In genomic region chr6:29553268-29554057, GRCh38 we compare ENCODE assay signal across 9 cellular contexts. TPM values are rescaled to one million over a fixed set of nuclear protein-coding genes. Genes with fewer than 3 reads are reported as not detected.
DNase-seq lines count a peak whose midpoint lies in the region; ATAC-seq and TF ChIP-seq lines count a peak whose summit lies in the region.
"Had no signal": no experiment of that assay in that cellular context is flagged by ENCODE, and none has a peak within 500 bp of the region (broad histone marks: within the 10 kb centered on the region; RNA-seq: fewer than 3 reads in every experiment).

No MANE protein-coding gene starts in this region.

- peaks cover 51% of the 10 kb centered on the region for H3K27me3 Mint-ChIP-seq in GM23338 (ENCODE audit: insufficient read depth, low read depth, poor library complexity)
- H3K27me3 Mint-ChIP-seq in WTC11 (ENCODE audit: low read depth), result peaks cover 96% of the 10 kb centered on the region

- peaks cover 7% of the 10 kb centered on the region; the same call in 1 of the 3 replicates for H3K9me3 Mint-ChIP-seq in GM23338
- H3K9me3 Mint-ChIP-seq in WTC11, result no peaks in the 10 kb centered on the region

- H3K9ac ChIP-seq in mucosa of stomach (ENCODE audit: low read length), result no peak overlapping the region

- TF ChIP-seq CTCF in GM23338 (conservative IDR thresholded peaks at IDR 0.05; ENCODE audit: low read depth in 2 of 2) (no peak; a peak in 1 of 4 replicates), WTC11 (IDR thresholded peaks at IDR 0.05) (no peak), epithelial cell of proximal tubule (conservative IDR thresholded peaks at IDR 0.05; ENCODE audit: low read depth, low read length) (peak; percentile 13), upper lobe of right lung (IDR thresholded peaks at IDR 0.05) (no peak)

- peaks cover 32% of the 10 kb centered on the region for H3K4me1 Mint-ChIP-seq in GM23338
- peaks cover 37% of the 10 kb centered on the region for H3K4me1 Mint-ChIP-seq in WTC11

- H3K9me2 ChIP-seq in GM23338 (ENCODE audit: insufficient read depth), result no peaks in the 10 kb centered on the region

- no peak overlapping the region for H3K27ac Mint-ChIP-seq in GM23338
- H3K27ac Mint-ChIP-seq in WTC11, result no peak overlapping the region

- DNase-seq in GM23338 (ENCODE audit: low spot score), result peak; percentile 90
- peak; percentile 84 for DNase-seq in WTC11 (ENCODE audit: low spot score)
- DNase-seq in epithelial cell of proximal tubule (ENCODE audit: low read depth), result no peak
- peak; percentile 91 for DNase-seq in upper lobe of right lung
- no peak for DNase-seq in DMS114 treated with DMSO at 0.1 percent for 48 hours (lab: John Stamatoyannopoulos, UW; ENCODE audit: unreplicated experiment)
- no peak for DNase-seq in NCI-H446 (lab: John Stamatoyannopoulos, UW)

- H3F3A ChIP-seq in GM23338 (replicated peaks; ENCODE audit: low read depth), result no peaks in the 10 kb centered on the region

- H3K4me3 ChIP-seq in GM23338, result peak overlapping the region; percentile 64
- H3K4me3 ChIP-seq in epithelial cell of proximal tubule (ENCODE audit: low read depth, low read length), result peak overlapping the region; percentile 14
- H3K4me3 ChIP-seq in mucosa of stomach (ENCODE audit: low read length), result peak overlapping the region; percentile 15
- peak overlapping the region; percentile 45 for H3K4me3 ChIP-seq in upper lobe of right lung

- peaks cover 19% of the 10 kb centered on the region for H3K4me1 ChIP-seq in GM23338 (ENCODE audit: insufficient read depth)
- peaks cover 12% of the 10 kb centered on the region for H3K4me1 ChIP-seq in mucosa of stomach (ENCODE audit: control insufficient read depth, insufficient read depth, low read length)
- peaks cover 15% of the 10 kb centered on the region for H3K4me1 ChIP-seq in upper lobe of right lung

- H3K9me3 ChIP-seq in mucosa of stomach (ENCODE audit: control insufficient read depth, low read length) (no peaks in the 10 kb centered on the region), upper lobe of right lung (no peaks in the 10 kb centered on the region)

- ATAC-seq in GM23338 (peak; percentile 86), WTC11 (peak; percentile 77), upper lobe of right lung (peak; percentile 92), HG03097 (IDR thresholded peaks at IDR 0.05; ENCODE audit: low FRiP score, unreplicated experiment) (no peak)
- ATAC-seq: Panc1 had no signal

- POLR2A ChIA-PET in WTC11 (lab: Charles Lee), result no interaction called here

- H3K4me2 ChIP-seq in GM23338, result peak overlapping the region; percentile 84

- H3K27ac ChIP-seq in GM23338 (ENCODE audit: low read depth) (no peak overlapping the region), upper lobe of right lung (peak overlapping the region; percentile 13)

- no peaks in the 10 kb centered on the region for H3K79me2 ChIP-seq in GM23338 (replicated peaks; ENCODE audit: insufficient read depth)

- H4K20me1 ChIP-seq in GM23338 (replicated peaks; ENCODE audit: insufficient read depth), result no peaks in the 10 kb centered on the region

- CTCF ChIA-PET in WTC11 (lab: Charles Lee), result interaction anchor here (0.7 to 1.4 kb wide), 8 partner anchors 10 to 177 kb away, joined by 3 to 5 read pairs (median 3); no protein-coding TSS in a partner anchor

- H2AFZ ChIP-seq in GM23338, result peak overlapping the region; percentile 90; the same call in 1 of the 2 replicates

- H3K36me3 Mint-ChIP-seq in GM23338 (ENCODE audit: low read depth), result no peaks in the 10 kb centered on the region; the same call in 2 of the 3 replicates
- H3K36me3 Mint-ChIP-seq in WTC11, result peaks cover 7% of the 10 kb centered on the region

- H3K27me3 ChIP-seq in GM23338 (ENCODE audit: insufficient read depth) (peaks cover 56% of the 10 kb centered on the region), mucosa of stomach (ENCODE audit: control insufficient read depth, insufficient read depth, low read length) (peaks cover 24% of the 10 kb centered on the region), upper lobe of right lung (peaks cover 35% of the 10 kb centered on the region)

- H3K36me3 ChIP-seq in GM23338 (ENCODE audit: insufficient read depth), result no peaks in the 10 kb centered on the region
- no peaks in the 10 kb centered on the region for H3K36me3 ChIP-seq in mucosa of stomach (ENCODE audit: control insufficient read depth, insufficient read depth, low read length)
- no peaks in the 10 kb centered on the region for H3K36me3 ChIP-seq in upper lobe of right lung

- intact Hi-C loops in upper lobe of right lung (cut with DNase I), result no loop called here

- H3K4me3 Mint-ChIP-seq in GM23338 (peak overlapping the region; percentile 78), WTC11 (peak overlapping the region; percentile 76)

TF ChIP-seq in GM23338, 12 proteins besides CTCF, POLR2A, EP300 and RAD21:
- TF ChIP-seq CREB1 (CRISPR knock-in tag; IDR thresholded peaks at IDR 0.05; ENCODE audit: low read depth) (0 out of 2 replicates have a peak, but pooled peaks have one; percentile 11), ZNF114 (CRISPR knock-in tag; IDR thresholded peaks at IDR 0.05) (no peak)
TF ChIP-seq in GM23338: peak in this region for 1.

TF ChIP-seq in WTC11, 78 proteins besides CTCF, POLR2A, EP300 and RAD21 (continues in another document):
- TF ChIP-seq, protein P1, sequence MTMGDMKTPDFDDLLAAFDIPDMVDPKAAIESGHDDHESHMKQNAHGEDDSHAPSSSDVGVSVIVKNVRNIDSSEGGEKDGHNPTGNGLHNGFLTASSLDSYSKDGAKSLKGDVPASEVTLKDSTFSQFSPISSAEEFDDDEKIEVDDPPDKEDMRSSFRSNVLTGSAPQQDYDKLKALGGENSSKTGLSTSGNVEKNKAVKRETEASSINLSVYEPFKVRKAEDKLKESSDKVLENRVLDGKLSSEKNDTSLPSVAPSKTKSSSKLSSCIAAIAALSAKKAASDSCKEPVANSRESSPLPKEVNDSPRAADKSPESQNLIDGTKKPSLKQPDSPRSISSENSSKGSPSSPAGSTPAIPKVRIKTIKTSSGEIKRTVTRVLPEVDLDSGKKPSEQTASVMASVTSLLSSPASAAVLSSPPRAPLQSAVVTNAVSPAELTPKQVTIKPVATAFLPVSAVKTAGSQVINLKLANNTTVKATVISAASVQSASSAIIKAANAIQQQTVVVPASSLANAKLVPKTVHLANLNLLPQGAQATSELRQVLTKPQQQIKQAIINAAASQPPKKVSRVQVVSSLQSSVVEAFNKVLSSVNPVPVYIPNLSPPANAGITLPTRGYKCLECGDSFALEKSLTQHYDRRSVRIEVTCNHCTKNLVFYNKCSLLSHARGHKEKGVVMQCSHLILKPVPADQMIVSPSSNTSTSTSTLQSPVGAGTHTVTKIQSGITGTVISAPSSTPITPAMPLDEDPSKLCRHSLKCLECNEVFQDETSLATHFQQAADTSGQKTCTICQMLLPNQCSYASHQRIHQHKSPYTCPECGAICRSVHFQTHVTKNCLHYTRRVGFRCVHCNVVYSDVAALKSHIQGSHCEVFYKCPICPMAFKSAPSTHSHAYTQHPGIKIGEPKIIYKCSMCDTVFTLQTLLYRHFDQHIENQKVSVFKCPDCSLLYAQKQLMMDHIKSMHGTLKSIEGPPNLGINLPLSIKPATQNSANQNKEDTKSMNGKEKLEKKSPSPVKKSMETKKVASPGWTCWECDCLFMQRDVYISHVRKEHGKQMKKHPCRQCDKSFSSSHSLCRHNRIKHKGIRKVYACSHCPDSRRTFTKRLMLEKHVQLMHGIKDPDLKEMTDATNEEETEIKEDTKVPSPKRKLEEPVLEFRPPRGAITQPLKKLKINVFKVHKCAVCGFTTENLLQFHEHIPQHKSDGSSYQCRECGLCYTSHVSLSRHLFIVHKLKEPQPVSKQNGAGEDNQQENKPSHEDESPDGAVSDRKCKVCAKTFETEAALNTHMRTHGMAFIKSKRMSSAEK (CRISPR knock-in tag; IDR thresholded peaks at IDR 0.05; ENCODE audit: borderline replicate concordance), result no peak
- TF ChIP-seq, protein P2, sequence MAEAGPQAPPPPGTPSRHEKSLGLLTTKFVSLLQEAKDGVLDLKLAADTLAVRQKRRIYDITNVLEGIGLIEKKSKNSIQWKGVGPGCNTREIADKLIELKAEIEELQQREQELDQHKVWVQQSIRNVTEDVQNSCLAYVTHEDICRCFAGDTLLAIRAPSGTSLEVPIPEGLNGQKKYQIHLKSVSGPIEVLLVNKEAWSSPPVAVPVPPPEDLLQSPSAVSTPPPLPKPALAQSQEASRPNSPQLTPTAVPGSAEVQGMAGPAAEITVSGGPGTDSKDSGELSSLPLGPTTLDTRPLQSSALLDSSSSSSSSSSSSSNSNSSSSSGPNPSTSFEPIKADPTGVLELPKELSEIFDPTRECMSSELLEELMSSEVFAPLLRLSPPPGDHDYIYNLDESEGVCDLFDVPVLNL (CRISPR knock-in tag; IDR thresholded peaks at IDR 0.05; ENCODE audit: borderline replicate concordance, low read depth), result no peak
- TF ChIP-seq CREB1 (CRISPR knock-in tag; IDR thresholded peaks at IDR 0.05), result no peak
- no peak for TF ChIP-seq OVOL2 (CRISPR knock-in tag; IDR thresholded peaks at IDR 0.05; ENCODE audit: borderline replicate concordance)
- TF ChIP-seq, protein P3, sequence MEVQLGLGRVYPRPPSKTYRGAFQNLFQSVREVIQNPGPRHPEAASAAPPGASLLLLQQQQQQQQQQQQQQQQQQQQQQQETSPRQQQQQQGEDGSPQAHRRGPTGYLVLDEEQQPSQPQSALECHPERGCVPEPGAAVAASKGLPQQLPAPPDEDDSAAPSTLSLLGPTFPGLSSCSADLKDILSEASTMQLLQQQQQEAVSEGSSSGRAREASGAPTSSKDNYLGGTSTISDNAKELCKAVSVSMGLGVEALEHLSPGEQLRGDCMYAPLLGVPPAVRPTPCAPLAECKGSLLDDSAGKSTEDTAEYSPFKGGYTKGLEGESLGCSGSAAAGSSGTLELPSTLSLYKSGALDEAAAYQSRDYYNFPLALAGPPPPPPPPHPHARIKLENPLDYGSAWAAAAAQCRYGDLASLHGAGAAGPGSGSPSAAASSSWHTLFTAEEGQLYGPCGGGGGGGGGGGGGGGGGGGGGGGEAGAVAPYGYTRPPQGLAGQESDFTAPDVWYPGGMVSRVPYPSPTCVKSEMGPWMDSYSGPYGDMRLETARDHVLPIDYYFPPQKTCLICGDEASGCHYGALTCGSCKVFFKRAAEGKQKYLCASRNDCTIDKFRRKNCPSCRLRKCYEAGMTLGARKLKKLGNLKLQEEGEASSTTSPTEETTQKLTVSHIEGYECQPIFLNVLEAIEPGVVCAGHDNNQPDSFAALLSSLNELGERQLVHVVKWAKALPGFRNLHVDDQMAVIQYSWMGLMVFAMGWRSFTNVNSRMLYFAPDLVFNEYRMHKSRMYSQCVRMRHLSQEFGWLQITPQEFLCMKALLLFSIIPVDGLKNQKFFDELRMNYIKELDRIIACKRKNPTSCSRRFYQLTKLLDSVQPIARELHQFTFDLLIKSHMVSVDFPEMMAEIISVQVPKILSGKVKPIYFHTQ (CRISPR knock-in tag; IDR thresholded peaks at IDR 0.05), result no peak

RNA-seq across cellular contexts. Expression of gene UBD, which starts 6.1 kb away (rescaled TPM):
- total RNA-seq in GM23338 (2014; rRNA removed; shearing (Covaris generic)), result not detected in 2 replicates
- not detected in 2 replicates for polyA plus RNA-seq in GM23338 (2016; fragmentation: Nextera tagmentation; extraction: Ambion mirVana)
- total RNA-seq in WTC11 (2021) (0.15 TPM in 1 of 3 replicates, not detected in the others), epithelial cell of proximal tubule (0.94 and 4.3 TPM in 2 replicates), upper lobe of right lung (1.1 TPM)

RNA-seq across cellular contexts. Expression of gene OR2H2, which starts 31.5 kb away (rescaled TPM):
- total RNA-seq in GM23338 (2014; rRNA removed; shearing (Covaris generic)), result not detected in 2 replicates
- 0.83 and 0.86 TPM in 2 replicates for polyA plus RNA-seq in GM23338 (2016; fragmentation: Nextera tagmentation; extraction: Ambion mirVana)
- not detected in 3 replicates for total RNA-seq in WTC11 (2021)
- not detected in 2 replicates for total RNA-seq in epithelial cell of proximal tubule
- not detected for total RNA-seq in upper lobe of right lung

Comparison
In these comparisons a context has a peak if more than half of its experiments do, and no peak if none do; other contexts are left out.
1. DNase-seq: peak in GM23338 (single experiment), WTC11 (single experiment) and upper lobe of right lung (single experiment); none in epithelial cell of proximal tubule (single experiment), DMS114 treated with DMSO at 0.1 percent for 48 hours (single experiment) and NCI-H446 (0 of 2).
2. H3K4me3 ChIP-seq: peak in every context shown above with its lines; median percentile 64 in GM23338; 45 in upper lobe of right lung; 15 in mucosa of stomach; 14 in epithelial cell of proximal tubule.